Comparison of ENCODE assay signal across 8 cellular contexts in the genomic region with DNA sequence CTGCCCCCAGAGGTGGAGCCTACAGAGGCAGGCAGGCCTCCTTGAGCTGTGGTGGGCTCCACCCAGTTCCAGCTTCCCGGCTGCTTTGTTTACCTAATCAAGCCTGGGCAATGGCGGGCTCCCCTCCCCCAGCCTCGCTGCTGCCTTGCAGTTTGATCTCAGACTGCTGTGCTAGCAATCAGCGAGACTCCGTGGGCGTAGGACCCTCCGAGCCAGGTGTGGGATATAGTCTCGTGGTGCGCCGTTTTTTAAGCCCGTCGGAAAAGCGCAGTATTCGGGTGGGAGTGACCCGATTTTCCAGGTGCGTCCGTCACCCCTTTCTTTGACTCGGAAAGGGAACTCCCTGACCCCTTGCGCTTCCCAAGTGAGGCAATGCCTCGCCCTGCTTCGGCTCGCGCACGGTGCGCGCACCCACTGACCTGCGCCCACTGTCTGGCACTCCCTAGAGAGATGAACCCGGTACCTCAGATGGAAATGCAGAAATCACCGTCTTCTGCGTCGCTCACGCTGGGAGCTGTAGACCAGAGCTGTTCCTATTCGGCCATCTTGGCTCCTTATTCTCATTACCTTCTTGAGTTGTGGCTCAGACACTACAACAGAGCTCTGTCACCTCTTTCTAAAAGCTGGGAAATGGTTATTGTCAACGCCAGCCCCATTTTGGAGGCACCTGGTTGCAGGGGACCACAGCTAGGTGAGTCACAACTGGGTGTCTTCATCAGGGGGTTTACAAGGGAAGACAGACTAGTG. TPM values are rescaled to one million over a fixed set of nuclear protein-coding genes. Genes with fewer than 3 reads are reported as not detected.
A peak's percentile ranks its signal among the peaks of the same experiment; 100 is the strongest.
DNase-seq lines count a peak whose midpoint lies in the region; TF ChIP-seq lines count a peak whose summit lies in the region.
"Not testable (repeated sequence)": the region's sequence is repeated elsewhere in the genome, so short reads cannot be mapped to it uniquely, and the experiment has no call there.

No MANE protein-coding gene starts in this region.

- CTCF ChIA-PET in OCI-LY7 (lab: Charles Lee; ENCODE audit: unreplicated experiment), result not testable (repeated sequence)

- intact Hi-C loops in OCI-LY7 (cut with micrococcal nuclease; ENCODE audit: unreplicated experiment), result not testable (repeated sequence)
- intact Hi-C loops in ascending aorta (cut with DNase I), result loop anchor here (10.0 kb wide), 1 partner anchor 404 kb away; no protein-coding TSS in a partner anchor

- H2AFZ ChIP-seq in OCI-LY7 (ENCODE audit: low read length), result not testable (repeated sequence)

- not testable (repeated sequence) for H3K27ac ChIP-seq in OCI-LY7 (ENCODE audit: low read depth, low read length, poor library complexity, severe bottlenecking); muscle layer of colon (ENCODE audit: low read depth, low read length)
- peak overlapping the region in 1 of 2 donors; percentile 52 for H3K27ac ChIP-seq in ascending aorta

- H3K9me2 ChIP-seq in OCI-LY7 (ENCODE audit: insufficient read depth, low read length), result not testable (repeated sequence)

- H3K79me2 ChIP-seq in OCI-LY7 (ENCODE audit: insufficient read depth, low read depth, low read length), result not testable (repeated sequence)

- peak overlapping the region; percentile 21; the same call in 1 of the 2 replicates for H3K4me2 ChIP-seq in OCI-LY7 (ENCODE audit: low read length)

- not testable (repeated sequence) for BruUV-seq in OCI-LY7 (replicated peaks; lab: Mats Ljungman, UMichigan)

- not testable (repeated sequence) for TF ChIP-seq CTCF in AG10803 (conservative IDR thresholded peaks at IDR 0.05; ENCODE audit: low read length); LNCaP clone FGC (IDR thresholded peaks at IDR 0.05; ENCODE audit: control insufficient read depth, extremely low read depth, insufficient read depth); OCI-LY7 (conservative IDR thresholded peaks at IDR 0.05; ENCODE audit: low read length); ascending aorta (IDR thresholded peaks at IDR 0.05); fibroblast of the aortic adventitia (IDR thresholded peaks at IDR 0.05; ENCODE audit: insufficient read depth, low read length)

- H3K4me1 ChIP-seq in OCI-LY7 (ENCODE audit: insufficient read depth, low read length, poor library complexity, severe bottlenecking), result not testable (repeated sequence)
- H3K4me1 ChIP-seq in ascending aorta (peaks cover 0 to 13% of the 10 kb centered on the region in 2 donors), muscle layer of colon (ENCODE audit: insufficient read depth, low read length) (peaks cover 11% of the 10 kb centered on the region)

- H3K9ac ChIP-seq in muscle layer of colon (ENCODE audit: low read length), result not testable (repeated sequence)

- not testable (repeated sequence) for DNase-seq in AG10803 (ENCODE audit: low read depth); LNCaP clone FGC (ENCODE audit: low read depth); OCI-LY7 (ENCODE audit: low spot score); ascending aorta (ENCODE audit: low spot score in 2 of 2); fibroblast of the aortic adventitia (ENCODE audit: low read depth)
- DNase-seq in activated CD4-positive, alpha-beta T cell treated with anti-CD3 and anti-CD28 coated beads, Interleukin-2, amount 50 U/mL, for 1 hour, result peak; percentile 68
- DNase-seq in stimulated activated CD4-positive, alpha-beta T cell treated with anti-CD3 and anti-CD28 coated beads, Interleukin-4, amount 100 ng/mL, for 24 hours, result peak; percentile 75

- not testable (repeated sequence) for H3K9me3 ChIP-seq in OCI-LY7 (ENCODE audit: low read length); ascending aorta; muscle layer of colon (ENCODE audit: low read length)

- POLR2A ChIA-PET in OCI-LY7 (lab: Charles Lee), result not testable (repeated sequence)

- H4K20me1 ChIP-seq in OCI-LY7 (ENCODE audit: insufficient read depth, low read length), result not testable (repeated sequence)

- peak overlapping the region; percentile 60 for H3K4me3 ChIP-seq in AG10803 (ENCODE audit: low read length)
- H3K4me3 ChIP-seq in LNCaP clone FGC (ENCODE audit: low read depth, low read length), result peak overlapping the region; percentile 57
- not testable (repeated sequence) for H3K4me3 ChIP-seq in OCI-LY7 (ENCODE audit: low read depth, low read length, poor library complexity, severe bottlenecking)
- H3K4me3 ChIP-seq in ascending aorta, result peak overlapping the region; percentile 62 to 64
- peak overlapping the region; percentile 25 for H3K4me3 ChIP-seq in fibroblast of the aortic adventitia (ENCODE audit: low read depth, low read length)
- H3K4me3 ChIP-seq in muscle layer of colon (ENCODE audit: low read depth in 1 of 2, low read length in 2 of 2), result peak overlapping the region; percentile 33 to 74

- not testable (repeated sequence) for H3K36me3 ChIP-seq in OCI-LY7 (ENCODE audit: insufficient read depth, low read length); ascending aorta; muscle layer of colon (ENCODE audit: insufficient read depth, low read length)

- H3K27me3 ChIP-seq in ascending aorta; muscle layer of colon (ENCODE audit: control insufficient read depth in 1 of 2, insufficient read depth in 2 of 2, low read length in 2 of 2): not testable (repeated sequence)

RNA-seq across cellular contexts. Expression of a gene that starts 15.6 kb away (rescaled TPM):
- 180 and 210 TPM in 2 replicates for total RNA-seq in OCI-LY7 (2014; rRNA removed; shearing (Covaris generic))
- total RNA-seq in OCI-LY7 (2022) (206 and 227 TPM in 2 replicates), ascending aorta (62.5 TPM), fibroblast of the aortic adventitia (ENCODE audit: low replicate concordance) (107 and 304 TPM in 2 replicates)
